Comparison of ENCODE assay signal across 35 cellular contexts in genomic region chr10:122838880-122839279, GRCh38. TPM values are rescaled to one million over a fixed set of nuclear protein-coding genes. Genes with fewer than 3 reads are reported as not detected.
DNase-seq lines count a peak whose midpoint lies in the region; ATAC-seq, FAIRE-seq and TF ChIP-seq lines count a peak whose summit lies in the region.
"Had no signal": no experiment of that assay in that cellular context is flagged by ENCODE, and none has a peak within 500 bp of the region (broad histone marks: within the 10 kb centered on the region; RNA-seq: fewer than 3 reads in every experiment).

No MANE protein-coding gene starts in this region.

- no peak overlapping the region for H4K8ac ChIP-seq in IMR-90 (ENCODE audit: low read depth in 2 of 2, low read length in 2 of 2)

- H2BK20ac ChIP-seq in IMR-90 (ENCODE audit: low read depth, low read length) = no peak overlapping the region

- no peak overlapping the region for H3K4me2 ChIP-seq in HepG2 (ENCODE audit: low read depth, low read length)
- H3K4me2 ChIP-seq in A549 = no peak overlapping the region
- no peak overlapping the region for H3K4me2 ChIP-seq in IMR-90 (ENCODE audit: low read depth, low read length)
- no peak overlapping the region for H3K4me2 ChIP-seq in K562 (ENCODE audit: insufficient read depth, low read length)
- H3K4me2 ChIP-seq: BLaER1; BLaER1 treated with 17β-estradiol and CSF1 and Interleukin-3, amounts not matched to agents 10 nM and 100 nM had no signal

- no peak overlapping the region for H3K18ac ChIP-seq in IMR-90 (ENCODE audit: low read depth, low read length)

- H2BK120ac ChIP-seq in IMR-90 (ENCODE audit: low read depth, low read length) = no peak overlapping the region

- ATAC-seq in HepG2 (no peak), right lobe of liver (no peak), A549 (no peak), IMR-90 (ENCODE audit: low read depth) (no peak), K562 (no peak), GM19452 (IDR thresholded peaks at IDR 0.05; ENCODE audit: unreplicated experiment) (no peak)
- ATAC-seq: CD8-positive, alpha-beta T cell had no signal

- H3K4me1 ChIP-seq in HepG2 (ENCODE audit: insufficient read depth, low read length) (no peaks in the 10 kb centered on the region), right lobe of liver (no peaks in the 10 kb centered on the region), A549 (no peaks in the 10 kb centered on the region), IMR-90 (ENCODE audit: control insufficient read depth, insufficient read depth, low read length) (no peaks in the 10 kb centered on the region), K562 (replicated peaks in 1 of 2; ENCODE audit: control insufficient read depth in 2 of 2, insufficient read depth in 2 of 2, low read length in 2 of 2) (no peaks in the 10 kb centered on the region; a peak in 1 of 5 replicates)
- H3K4me1 ChIP-seq: BE2C; BLaER1 treated with 17β-estradiol and CSF1 and Interleukin-3, amounts not matched to agents 10 nM and 100 nM; Caco-2 had no signal

- no peak overlapping the region for H3K23ac ChIP-seq in IMR-90 (ENCODE audit: low read depth, low read length)

- FAIRE-seq in HepG2 (lab: Jason Lieb, UNC) = no peak
- FAIRE-seq in A549 (lab: Jason Lieb, UNC) = no peak
- FAIRE-seq in K562 (lab: Jason Lieb, UNC) = no peak
- FAIRE-seq: A204.1, D721Med had no signal

- H3K4me3 ChIP-seq in HepG2 (replicated peaks in 1 of 3; ENCODE audit: insufficient read depth in 1 of 3, low read depth in 2 of 3, low read length in 3 of 3) = no peak overlapping the region
- H3K4me3 ChIP-seq in right lobe of liver = no peak overlapping the region
- no peak overlapping the region for H3K4me3 ChIP-seq in A549
- no peak overlapping the region for H3K4me3 ChIP-seq in IMR-90 (ENCODE audit: insufficient read depth, low read depth, low read length)
- no peak overlapping the region for H3K4me3 ChIP-seq in K562
- H3K4me3 ChIP-seq: BLaER1; BLaER1 treated with 17β-estradiol and CSF1 and Interleukin-3, amounts not matched to agents 10 nM and 100 nM had no signal

- TF ChIP-seq EP300 in HepG2 (IDR thresholded peaks at IDR 0.05; ENCODE audit: low read depth in 2 of 2, low read length in 2 of 2) (no peak), HepG2 (CRISPR knock-in tag; IDR thresholded peaks at IDR 0.05; ENCODE audit: borderline replicate concordance) (no peak), A549 (IDR thresholded peaks at IDR 0.05) (no peak), K562 (IDR thresholded peaks at IDR 0.05; ENCODE audit: low read length) (no peak)

- peaks cover 3% of the 10 kb centered on the region; the same call in 1 of the 2 replicates for H3K9me1 ChIP-seq in IMR-90 (ENCODE audit: insufficient read depth, low read length)
- H3K9me1 ChIP-seq in K562 (ENCODE audit: control insufficient read depth, insufficient read depth, low read length) = no peaks in the 10 kb centered on the region

- in situ Hi-C loops in HepG2 (cut with HindIII; ENCODE audit: extremely low pct_ligation_motif_present, low pct_unique_long_range_greater_than_20kb) (no loop called here), IMR-90 (cut with MboI; ENCODE audit: low sequenced_read_pairs) (no loop called here), K562 (cut with MboI) (no loop called here)

- no peak overlapping the region for H2BK5ac ChIP-seq in IMR-90 (ENCODE audit: low read depth, low read length, poor library complexity, severe bottlenecking)

- no peak overlapping the region for H4K91ac ChIP-seq in IMR-90 (ENCODE audit: insufficient read depth, low read depth, low read length)

- DNase-seq in HepG2 (ENCODE audit: low spot score) = no peak
- no peak for DNase-seq in right lobe of liver
- DNase-seq in A549 (ENCODE audit: low read depth in 1 of 2, low spot score in 1 of 2) = no peak
- no peak for DNase-seq in IMR-90
- no peak for DNase-seq in K562 (ENCODE audit: extremely low read depth in 1 of 4, low spot score in 3 of 4)
- no peak for DNase-seq in stimulated activated CD4-positive, alpha-beta T cell treated with anti-CD3 and anti-CD28 coated beads, Interleukin-1b, Interleukin-23, amount 100 ng/mL, for 48 hours
- no peak for DNase-seq in hepatic stellate cell (ENCODE audit: low spot score)
- DNase-seq: 8988T; ACHN; AML-193; BE2C; C1 segment of cervical spinal cord; Caco-2; Calu3; CD4-positive, alpha-beta memory T cell; CD4-positive, alpha-beta T cell; CD4-positive, CD25-positive, alpha-beta regulatory T cell; CD8-positive, alpha-beta memory T cell; CD8-positive, alpha-beta T cell; COR-L47; DMS 273 treated with DMSO at 0.1 percent for 48 hours; DMS153; DMS53; DMS79; DMS79 treated with DMSO at 0.1 percent for 48 hours; DND-41; EL had no signal

- intact Hi-C loops in HepG2 (cut with micrococcal nuclease; ENCODE audit: unreplicated experiment) = no loop called here
- intact Hi-C loops in right lobe of liver (cut with DNase I) = no loop called here
- intact Hi-C loops in IMR-90 (cut with micrococcal nuclease) = no loop called here
- intact Hi-C loops in K562 (cut with micrococcal nuclease) = no loop called here

- H2AK5ac ChIP-seq in IMR-90 (ENCODE audit: low read depth, low read length) = no peak overlapping the region

- dilution Hi-C loops in IMR-90 (cut with HindIII; ENCODE audit: low sequenced_read_pairs, unreplicated experiment) = no loop called here

- H3K36me3 ChIP-seq in HepG2 (replicated peaks in 1 of 2; ENCODE audit: control insufficient read depth in 1 of 2, insufficient read depth in 2 of 2, low read length in 2 of 2) = no peaks in the 10 kb centered on the region
- H3K36me3 ChIP-seq in right lobe of liver = no peaks in the 10 kb centered on the region
- H3K36me3 ChIP-seq in IMR-90 (ENCODE audit: control insufficient read depth, insufficient read depth, low read length) = no peaks in the 10 kb centered on the region
- H3K36me3 ChIP-seq in K562 (ENCODE audit: control insufficient read depth, insufficient read depth, low read length) = peaks cover 12% of the 10 kb centered on the region; the same call in 1 of the 3 replicates
- H3K36me3 ChIP-seq: BLaER1 had no signal

- TF ChIP-seq POLR2A in HepG2 (IDR thresholded peaks at IDR 0.05; ENCODE audit: insufficient read depth in 1 of 2, low read depth in 2 of 2, low read length in 2 of 2) = no peak
- TF ChIP-seq POLR2A in right lobe of liver (IDR thresholded peaks at IDR 0.05) = no peak
- TF ChIP-seq POLR2A in A549 (IDR thresholded peaks at IDR 0.05; ENCODE audit: low read length) = no peak
- TF ChIP-seq POLR2A in IMR-90 (IDR thresholded peaks at IDR 0.05; ENCODE audit: low read depth, low read length) = no peak
- TF ChIP-seq POLR2A in K562 (conservative IDR thresholded peaks at IDR 0.05) = no peak

- H3K79me2 ChIP-seq in HepG2 (ENCODE audit: insufficient read depth, low read length) = no peaks in the 10 kb centered on the region
- H3K79me2 ChIP-seq in K562 (ENCODE audit: control insufficient read depth, insufficient read depth, low read length) = no peaks in the 10 kb centered on the region

- no peak overlapping the region for H2AK9ac ChIP-seq in IMR-90 (replicated peaks; ENCODE audit: low read depth, low read length, poor library complexity)

- no peak overlapping the region for H4K5ac ChIP-seq in IMR-90 (ENCODE audit: low read depth, low read length)

- H3K79me1 ChIP-seq in IMR-90 (ENCODE audit: low read depth in 1 of 2, low read length in 2 of 2) = no peaks in the 10 kb centered on the region

- BruUV-seq in HepG2 (replicated peaks; lab: Mats Ljungman, UMichigan) = no TSS peak
- no TSS peak for BruUV-seq in IMR-90 (replicated peaks; lab: Mats Ljungman, UMichigan)
- BruUV-seq in K562 (replicated peaks; lab: Mats Ljungman, UMichigan) = no TSS peak

- CTCF ChIA-PET in HepG2 (lab: Yijun Ruan, JAX; ENCODE audit: low intra/inter-chr PET ratio, low total read pairs) = no interaction called here
- CTCF ChIA-PET in A549 (lab: Yijun Ruan, JAX) = interaction anchor here (0.6 kb wide), 1 partner anchor 675 kb away, joined by 3 read pairs; no protein-coding TSS in a partner anchor
- CTCF ChIA-PET in IMR-90 (lab: Yijun Ruan, JAX) = no interaction called here
- CTCF ChIA-PET in K562 (lab: Yijun Ruan, JAX; ENCODE audit: low intra/inter-chr PET ratio) = no interaction called here

- no peak overlapping the region for H3K9ac ChIP-seq in HepG2 (ENCODE audit: insufficient read depth, low read depth, low read length)
- no peak overlapping the region for H3K9ac ChIP-seq in IMR-90 (ENCODE audit: low read depth, low read length)
- no peak overlapping the region for H3K9ac ChIP-seq in K562 (ENCODE audit: insufficient read depth in 1 of 2, low read depth in 2 of 2, low read length in 2 of 2)
- H3K9ac ChIP-seq: BLaER1; BLaER1 treated with 17β-estradiol and CSF1 and Interleukin-3, amounts not matched to agents 10 nM and 100 nM had no signal

- no peak overlapping the region for H3K4ac ChIP-seq in IMR-90 (ENCODE audit: low read depth, low read length)

- no peak overlapping the region for H3K56ac ChIP-seq in IMR-90 (ENCODE audit: extremely low read depth, insufficient read depth, low read length)

- H3K14ac ChIP-seq in IMR-90 (replicated peaks; ENCODE audit: low read depth, low read length) = no peak overlapping the region

- H3K27ac ChIP-seq in HepG2 (ENCODE audit: extremely low read length, insufficient read depth, low read length) (no peak overlapping the region), right lobe of liver (no peak overlapping the region), A549 (no peak overlapping the region), IMR-90 (ENCODE audit: insufficient read depth, low read length) (no peak overlapping the region), K562 (ENCODE audit: extremely low read depth, low read depth, low read length) (no peak overlapping the region)
- H3K27ac ChIP-seq: 22Rv1; BLaER1; BLaER1 treated with 17β-estradiol and CSF1 and Interleukin-3, amounts not matched to agents 10 nM and 100 nM; C4-2B had no signal

- H4K20me1 ChIP-seq in HepG2 (ENCODE audit: insufficient read depth, low read length) = no peaks in the 10 kb centered on the region
- no peaks in the 10 kb centered on the region for H4K20me1 ChIP-seq in IMR-90 (ENCODE audit: insufficient read depth, low read length)
- H4K20me1 ChIP-seq in K562 (replicated peaks; ENCODE audit: control insufficient read depth, insufficient read depth, low read length) = no peaks in the 10 kb centered on the region
- H4K20me1 ChIP-seq: BLaER1; BLaER1 treated with 17β-estradiol and CSF1 and Interleukin-3, amounts not matched to agents 10 nM and 100 nM had no signal

- TF ChIP-seq RAD21 in HepG2 (CRISPR knock-in tag; IDR thresholded peaks at IDR 0.05) = no peak
- no peak for TF ChIP-seq RAD21 in A549 (conservative IDR thresholded peaks at IDR 0.05 in 1 of 2, IDR thresholded peaks at IDR 0.05 in 1 of 2)
- TF ChIP-seq RAD21 in IMR-90 (IDR thresholded peaks at IDR 0.05; ENCODE audit: low read length) = no peak
- no peak for TF ChIP-seq RAD21 in K562 (CRISPR knock-in tag; conservative IDR thresholded peaks at IDR 0.05 in 1 of 2, IDR thresholded peaks at IDR 0.05 in 1 of 2)

- H2AFZ ChIP-seq in HepG2 (ENCODE audit: low read length) = no peak overlapping the region
- H2AFZ ChIP-seq in IMR-90 (replicated peaks; ENCODE audit: low read length, poor library complexity) = no peak overlapping the region
- no peak overlapping the region for H2AFZ ChIP-seq in K562 (ENCODE audit: low read depth, low read length)

- POLR2A ChIA-PET in HepG2 (lab: Yijun Ruan, JAX) = no interaction called here
- POLR2A ChIA-PET in A549 (lab: Yijun Ruan, JAX) = no interaction called here
- POLR2A ChIA-PET in IMR-90 (lab: Charles Lee; ENCODE audit: unreplicated experiment) = no interaction called here
- POLR2A ChIA-PET in K562 (lab: Yijun Ruan, JAX) = no interaction called here

- no peak for TF ChIP-seq CTCF in HepG2 (CRISPR knock-in tag; IDR thresholded peaks at IDR 0.05)
- TF ChIP-seq CTCF in right lobe of liver (IDR thresholded peaks at IDR 0.05) = no peak
- TF ChIP-seq CTCF in A549 (IDR thresholded peaks at IDR 0.05) = no peak
- TF ChIP-seq CTCF in IMR-90 (conservative IDR thresholded peaks at IDR 0.05; ENCODE audit: low read depth, low read length) = no peak
- TF ChIP-seq CTCF in K562 (IDR thresholded peaks at IDR 0.05 in 2 of 3, conservative IDR thresholded peaks at IDR 0.05 in 1 of 3; ENCODE audit: insufficient read depth in 2 of 3, low read depth in 1 of 3, low read length in 3 of 3) = no peak

- H3K9me3 ChIP-seq in HepG2 (ENCODE audit: low read length) = no peaks in the 10 kb centered on the region
- no peaks in the 10 kb centered on the region for H3K9me3 ChIP-seq in right lobe of liver
- peaks cover 13% of the 10 kb centered on the region for H3K9me3 ChIP-seq in A549
- no peaks in the 10 kb centered on the region for H3K9me3 ChIP-seq in IMR-90 (ENCODE audit: control insufficient read depth, insufficient read depth, low read length)
- H3K9me3 ChIP-seq in K562 (replicated peaks; ENCODE audit: control insufficient read depth, insufficient read depth, low read depth, low read length) = no peaks in the 10 kb centered on the region
- H3K9me3 ChIP-seq: BE2C, Caco-2 had no signal

- no peaks in the 10 kb centered on the region for H3K27me3 ChIP-seq in HepG2 (ENCODE audit: control insufficient read depth in 1 of 2, insufficient read depth in 2 of 2, low read length in 2 of 2)
- H3K27me3 ChIP-seq in right lobe of liver = no peaks in the 10 kb centered on the region
- no peaks in the 10 kb centered on the region for H3K27me3 ChIP-seq in IMR-90 (ENCODE audit: control insufficient read depth, insufficient read depth, low read length)
- H3K27me3 ChIP-seq in K562 (ENCODE audit: control insufficient read depth in 2 of 2, insufficient read depth in 2 of 2, low read length in 2 of 2) = no peaks in the 10 kb centered on the region
- H3K27me3 ChIP-seq: BE2C; BLaER1; BLaER1 treated with 17β-estradiol and CSF1 and Interleukin-3, amounts not matched to agents 10 nM and 100 nM had no signal

- WGBS in HepG2 (ENCODE audit: low lambda C conversion rate) = 45% methylated on average over 4 of the region's 4 CpGs
- WGBS in right lobe of liver (ENCODE audit: insufficient coverage, low coverage, low lambda C conversion rate, missing lambda C conversion rate) = 57% methylated on average over 4 of the region's 4 CpGs
- WGBS in A549 (ENCODE audit: missing lambda C conversion rate) = 80% methylated on average over 4 of the region's 4 CpGs
- WGBS in IMR-90 (ENCODE audit: extremely low coverage in 2 of 2, insufficient read length in 1 of 2), 2 experiments = 95% methylated on average over 2 of the region's 4 CpGs; no CpG with 5 or more reads in 1 of the 2 experiments
- 43% methylated on average over 4 of the region's 4 CpGs for WGBS in K562 (ENCODE audit: insufficient coverage, low coverage, missing lambda C conversion rate)

- H2BK15ac ChIP-seq in IMR-90 (ENCODE audit: low read depth, low read length) = no peak overlapping the region

RNA-seq across cellular contexts. Expression of gene CUZD1, which starts 6.8 kb away (rescaled TPM):
- total RNA-seq in HepG2 (2016; rRNA removed; fragmentation: Illumina TruSeq; extraction: Trizol) (0.29 and 0.34 TPM in 2 replicates), right lobe of liver (under 1 TPM in 1 of 6 experiments, not detected in 5; 0.20 TPM), IMR-90 (2012; rRNA removed) (0.36 and 0.56 TPM in 2 replicates), K562 (2014; rRNA removed) (0.95 and 1.0 TPM in 2 replicates), K562 (2014; rRNA removed; fragmentation: Illumina TruSeq; extraction: Trizol) (0.83 and 0.87 TPM in 2 replicates), K562 (2015; rRNA removed; fragmentation: Illumina TruSeq; extraction: Trizol) (1.5 and 1.7 TPM in 2 replicates), K562 (2021) (1.3 and 1.5 TPM in 2 replicates)
- total RNA-seq in HepG2 (2016; cell fraction: cytosol; rRNA removed; fragmentation: Illumina TruSeq; extraction: Trizol; ENCODE audit: low read depth) = 0.26 TPM in 1 of 2 replicates, not detected in the other
- total RNA-seq in HepG2 (2016; cell fraction: insoluble cytoplasmic fraction; rRNA removed; fragmentation: Illumina TruSeq; extraction: Trizol) = 0.36 and 0.48 TPM in 2 replicates
- 0.28 TPM in 2 replicates for total RNA-seq in HepG2 (2016; cell fraction: membrane; rRNA removed; fragmentation: Illumina TruSeq; extraction: Trizol)
- total RNA-seq in HepG2 (2016; cell fraction: nucleus; rRNA removed; fragmentation: Illumina TruSeq; extraction: Trizol) = 0.81 and 1.1 TPM in 2 replicates
- polyA plus RNA-seq in HepG2 (2011; rRNA removed) (0.20 and 0.22 TPM in 2 replicates), A549 (2011; rRNA removed) (2.8 and 3.4 TPM in 2 replicates), A549 (2017; fragmentation: RNase III; extraction: RNeasy Plus Mini Kit Qiagen cat#74134 plus additional on column Dnase treatment) (1.4 to 1.6 TPM (median 1.5 TPM) in 3 replicates), IMR-90 (2012; rRNA removed) (0.56 and 0.67 TPM in 2 replicates), K562 (2011; rRNA removed) (1.4 and 1.7 TPM in 2 replicates), K562 (2014; fragmentation: Illumina TruSeq; extraction: Trizol) (1.1 and 1.2 TPM in 2 replicates), K562 (2014; fragmentation: Nextera tagmentation; extraction: Ambion mirVana) (1 to 10 TPM in 1 of 2 experiments, under 1 TPM in 1; 0.51 to 1.1 TPM), K562 (2014; rRNA removed) (1.0 and 1.1 TPM in 2 replicates)
- polyA plus RNA-seq in HepG2 (2011; cell fraction: cytosol; rRNA removed) = 0.12 and 0.23 TPM in 2 replicates
- 1.4 and 1.5 TPM in 2 replicates for polyA plus RNA-seq in HepG2 (2011; cell fraction: nucleus; rRNA removed)
- 0.25 TPM in 2 replicates for polyA plus RNA-seq in HepG2 (2012)
- 0.25 and 0.38 TPM in 2 replicates for polyA plus RNA-seq in HepG2 (2016; cell fraction: cytosol; fragmentation: Illumina TruSeq; extraction: Trizol; ENCODE audit: low read depth)
- polyA plus RNA-seq in HepG2 (2016; cell fraction: insoluble cytoplasmic fraction; fragmentation: Illumina TruSeq; extraction: Trizol; ENCODE audit: low read depth) = 0.12 and 0.42 TPM in 2 replicates
- 0.32 and 0.41 TPM in 2 replicates for polyA plus RNA-seq in HepG2 (2016; cell fraction: membrane; fragmentation: Illumina TruSeq; extraction: Trizol; ENCODE audit: low read depth)
- 1.1 and 1.3 TPM in 2 replicates for polyA plus RNA-seq in HepG2 (2016; cell fraction: nucleus; fragmentation: Illumina TruSeq; extraction: Trizol; ENCODE audit: insufficient read depth, low read depth)
- polyA minus RNA-seq in HepG2 (2011; rRNA and poly(A)+ RNA removed; ENCODE audit: low replicate concordance) = 0.46 and 2.5 TPM in 2 replicates
- not detected in 2 replicates for polyA minus RNA-seq in HepG2 (2011; cell fraction: cytosol; rRNA and poly(A)+ RNA removed)
- 1.3 and 2.4 TPM in 2 replicates for polyA minus RNA-seq in HepG2 (2011; cell fraction: nucleus; rRNA and poly(A)+ RNA removed)
- 0.89 and 1.0 TPM in 2 replicates for polyA plus RNA-seq in A549 (2012; cell fraction: cytosol; rRNA removed)
- 2.4 and 4.4 TPM in 2 replicates for polyA plus RNA-seq in A549 (2012; cell fraction: nucleus; rRNA removed)
- polyA minus RNA-seq in A549 (2011; rRNA and poly(A)+ RNA removed) = 1.1 and 1.4 TPM in 2 replicates
- polyA plus RNA-seq in IMR-90 (2012; cell fraction: cytosol; rRNA removed) = 0.07 and 0.10 TPM in 2 replicates
- 0.62 and 3.9 TPM in 2 replicates for polyA plus RNA-seq in IMR-90 (2012; cell fraction: nucleus; rRNA removed; ENCODE audit: low replicate concordance)
- 3.1 and 3.5 TPM in 2 replicates for total RNA-seq in K562 (2011; cell fraction: chromatin; rRNA removed; ENCODE audit: low replicate concordance)
- 1.3 and 1.7 TPM in 2 replicates for total RNA-seq in K562 (2011; cell fraction: nucleolus; rRNA removed)
- 2.3 and 2.7 TPM in 2 replicates for total RNA-seq in K562 (2011; cell fraction: nucleoplasm; rRNA removed)
- polyA plus RNA-seq in K562 (2011; cell fraction: cytosol; rRNA removed) = 0.67 and 1.2 TPM in 2 replicates
- 6.1 and 7.5 TPM in 2 replicates for polyA plus RNA-seq in K562 (2011; cell fraction: nucleus; rRNA removed)
- 0.57 and 1.3 TPM in 2 replicates for polyA plus RNA-seq in K562 (2012)
- 1.2 and 1.6 TPM in 2 replicates for polyA minus RNA-seq in K562 (2011; rRNA and poly(A)+ RNA removed)
- polyA minus RNA-seq in K562 (2011; cell fraction: cytosol; rRNA and poly(A)+ RNA removed) = 0.48 TPM in 1 of 2 replicates, not detected in the other
- polyA minus RNA-seq in K562 (2011; cell fraction: nucleus; rRNA and poly(A)+ RNA removed) = 1.8 and 5.0 TPM in 2 replicates
- total RNA-seq: A172 had no signal

RNA-seq across cellular contexts. Expression of gene FAM24B, which starts 40.5 kb away (rescaled TPM):
- total RNA-seq in HepG2 (2016; rRNA removed; fragmentation: Illumina TruSeq; extraction: Trizol) = 2.5 and 3.0 TPM in 2 replicates
- total RNA-seq in HepG2 (2016; cell fraction: cytosol; rRNA removed; fragmentation: Illumina TruSeq; extraction: Trizol; ENCODE audit: low read depth) = 1.6 and 1.9 TPM in 2 replicates
- total RNA-seq in HepG2 (2016; cell fraction: insoluble cytoplasmic fraction; rRNA removed; fragmentation: Illumina TruSeq; extraction: Trizol) = 2.7 and 3.0 TPM in 2 replicates
- 2.7 and 3.1 TPM in 2 replicates for total RNA-seq in HepG2 (2016; cell fraction: membrane; rRNA removed; fragmentation: Illumina TruSeq; extraction: Trizol)
- 2.4 and 5.6 TPM in 2 replicates for total RNA-seq in HepG2 (2016; cell fraction: nucleus; rRNA removed; fragmentation: Illumina TruSeq; extraction: Trizol)
- 1.9 and 2.0 TPM in 2 replicates for polyA plus RNA-seq in HepG2 (2011; rRNA removed)
- 1.0 and 1.6 TPM in 2 replicates for polyA plus RNA-seq in HepG2 (2011; cell fraction: cytosol; rRNA removed)
- 3.0 TPM in 2 replicates for polyA plus RNA-seq in HepG2 (2011; cell fraction: nucleus; rRNA removed)
- polyA plus RNA-seq in HepG2 (2012) = 2.2 and 2.3 TPM in 2 replicates
- 1.8 and 2.5 TPM in 2 replicates for polyA plus RNA-seq in HepG2 (2016; cell fraction: cytosol; fragmentation: Illumina TruSeq; extraction: Trizol; ENCODE audit: low read depth)
- 2.0 and 2.6 TPM in 2 replicates for polyA plus RNA-seq in HepG2 (2016; cell fraction: insoluble cytoplasmic fraction; fragmentation: Illumina TruSeq; extraction: Trizol; ENCODE audit: low read depth)
- polyA plus RNA-seq in HepG2 (2016; cell fraction: membrane; fragmentation: Illumina TruSeq; extraction: Trizol; ENCODE audit: low read depth) = 1.6 and 3.3 TPM in 2 replicates
- 4.9 and 8.1 TPM in 2 replicates for polyA plus RNA-seq in HepG2 (2016; cell fraction: nucleus; fragmentation: Illumina TruSeq; extraction: Trizol; ENCODE audit: insufficient read depth, low read depth)
- 1.4 TPM in 1 of 2 replicates, not detected in the other for polyA minus RNA-seq in HepG2 (2011; rRNA and poly(A)+ RNA removed; ENCODE audit: low replicate concordance)
- polyA minus RNA-seq in HepG2 (2011; cell fraction: cytosol; rRNA and poly(A)+ RNA removed) = 1.3 TPM in 1 of 2 replicates, not detected in the other
- polyA minus RNA-seq in HepG2 (2011; cell fraction: nucleus; rRNA and poly(A)+ RNA removed) = 2.4 and 4.8 TPM in 2 replicates
- under 1 TPM in 4 of 6 experiments, not detected in 2; 0.34 to 0.75 (median 0.51) TPM for total RNA-seq in right lobe of liver
- 18.7 and 27.6 TPM in 2 replicates for polyA plus RNA-seq in A549 (2011; rRNA removed)
- polyA plus RNA-seq in A549 (2012; cell fraction: cytosol; rRNA removed) = 14.8 and 18.7 TPM in 2 replicates
- 7.9 and 23.5 TPM in 2 replicates for polyA plus RNA-seq in A549 (2012; cell fraction: nucleus; rRNA removed)
- 15.6 to 16.9 TPM (median 16.8 TPM) in 3 replicates for polyA plus RNA-seq in A549 (2017; fragmentation: RNase III; extraction: RNeasy Plus Mini Kit Qiagen cat#74134 plus additional on column Dnase treatment)
- 4.3 and 6.8 TPM in 2 replicates for polyA minus RNA-seq in A549 (2011; rRNA and poly(A)+ RNA removed)
- 1.6 and 2.2 TPM in 2 replicates for total RNA-seq in IMR-90 (2012; rRNA removed)
- polyA plus RNA-seq in IMR-90 (2012; rRNA removed) = 3.4 and 4.3 TPM in 2 replicates
- polyA plus RNA-seq in IMR-90 (2012; cell fraction: cytosol; rRNA removed) = 2.4 and 4.4 TPM in 2 replicates
- 1.3 and 9.8 TPM in 2 replicates for polyA plus RNA-seq in IMR-90 (2012; cell fraction: nucleus; rRNA removed; ENCODE audit: low replicate concordance)
- 7.0 and 17.2 TPM in 2 replicates for total RNA-seq in K562 (2011; cell fraction: chromatin; rRNA removed; ENCODE audit: low replicate concordance)
- total RNA-seq in K562 (2011; cell fraction: nucleolus; rRNA removed) = 4.0 and 4.6 TPM in 2 replicates
- 8.1 and 16.4 TPM in 2 replicates for total RNA-seq in K562 (2011; cell fraction: nucleoplasm; rRNA removed)
- total RNA-seq in K562 (2014; rRNA removed) = 6.4 and 9.4 TPM in 2 replicates
- 7.6 and 8.5 TPM in 2 replicates for total RNA-seq in K562 (2014; rRNA removed; fragmentation: Illumina TruSeq; extraction: Trizol)
- 5.9 and 7.1 TPM in 2 replicates for total RNA-seq in K562 (2015; rRNA removed; fragmentation: Illumina TruSeq; extraction: Trizol)
- 5.9 and 8.7 TPM in 2 replicates for total RNA-seq in K562 (2021)
- polyA plus RNA-seq in K562 (2011; rRNA removed) = 6.0 and 8.4 TPM in 2 replicates
- polyA plus RNA-seq in K562 (2011; cell fraction: cytosol; rRNA removed) = 3.1 and 7.9 TPM in 2 replicates
- polyA plus RNA-seq in K562 (2011; cell fraction: nucleus; rRNA removed) = 18.7 and 18.9 TPM in 2 replicates
- polyA plus RNA-seq in K562 (2012) = 8.5 and 11.3 TPM in 2 replicates
- 7.9 and 9.2 TPM in 2 replicates for polyA plus RNA-seq in K562 (2014; fragmentation: Illumina TruSeq; extraction: Trizol)
- 10 to 100 TPM; 14.5 to 19.6 TPM for polyA plus RNA-seq in K562 (2014; fragmentation: Nextera tagmentation; extraction: Ambion mirVana)
- 14.5 TPM in 2 replicates for polyA plus RNA-seq in K562 (2014; rRNA removed)
- 3.6 and 5.2 TPM in 2 replicates for polyA minus RNA-seq in K562 (2011; rRNA and poly(A)+ RNA removed)
- polyA minus RNA-seq in K562 (2011; cell fraction: cytosol; rRNA and poly(A)+ RNA removed) = 1.9 and 3.2 TPM in 2 replicates
- 8.1 and 9.0 TPM in 2 replicates for polyA minus RNA-seq in K562 (2011; cell fraction: nucleus; rRNA and poly(A)+ RNA removed)
- total RNA-seq: A172 had no signal

Comparison
In these comparisons a context has a peak if more than half of its experiments do, and no peak if none do; other contexts are left out.
1. Of the 241 proteins assayed by ChIP-seq in both HepG2 and K562: peak only in HepG2: none; only in K562: MAFG; in both: MAFF and MAFK; in neither: 238.